ENCODE assay signal across 8 cellular contexts in genomic region chr3:192850501-192850981, GRCh38.
A peak's percentile ranks its signal among the peaks of the same experiment; 100 is the strongest.
DNase-seq lines count a peak whose midpoint lies in the region; ATAC-seq and TF ChIP-seq lines count a peak whose summit lies in the region.

No MANE protein-coding gene starts in this region.

- no peaks in the 10 kb centered on the region for H3K27me3 ChIP-seq in vagina

- no peaks in the 10 kb centered on the region for H3K27me3 Mint-ChIP-seq in mesothelial cell of epicardium (ENCODE audit: low read depth)

- TF ChIP-seq POLR2A in vagina (IDR thresholded peaks at IDR 0.05) = no peak

- H3K4me1 ChIP-seq in vagina = peaks cover 35% of the 10 kb centered on the region

- H3K4me3 ChIP-seq in vagina = no peak overlapping the region

- H3K27ac ChIP-seq in vagina = no peak overlapping the region

- H3K9me3 Mint-ChIP-seq in mesothelial cell of epicardium = peaks cover 7% of the 10 kb centered on the region

- H3K36me3 ChIP-seq in vagina = no peaks in the 10 kb centered on the region

- ATAC-seq in GM21360 (IDR thresholded peaks at IDR 0.05; ENCODE audit: unreplicated experiment) (peak; percentile 79), HG03571 (IDR thresholded peaks at IDR 0.05; ENCODE audit: unreplicated experiment) (peak; percentile 67)

- peaks cover 45% of the 10 kb centered on the region for H3K4me1 Mint-ChIP-seq in mesothelial cell of epicardium

- no peak for TF ChIP-seq CTCF in mesothelial cell of epicardium (IDR thresholded peaks at IDR 0.05; ENCODE audit: unreplicated experiment)
- no peak for TF ChIP-seq CTCF in vagina (IDR thresholded peaks at IDR 0.05)

- peaks cover 6% of the 10 kb centered on the region for H3K36me3 Mint-ChIP-seq in mesothelial cell of epicardium

- H3K9me3 ChIP-seq in vagina = no peaks in the 10 kb centered on the region

- intact Hi-C loops in vagina (cut with DNase I) = no loop called here

- DNase-seq in CD1c-positive myeloid dendritic cell (ENCODE audit: extremely low spot score) = peak; percentile 80
- peak; percentile 9 for DNase-seq in activated T-cell treated with anti-CD3 and anti-CD28 coated beads for 4 hours
- DNase-seq in mesothelial cell of epicardium (ENCODE audit: low spot score in 2 of 2, unreplicated experiment in 2 of 2) = peak in 1 of 2 experiments; percentile 45
- no peak for DNase-seq in NCI-H524 treated with DMSO at 0.1 percent for 48 hours (lab: John Stamatoyannopoulos, UW)
- no peak for DNase-seq in NCI-H1105 (lab: John Stamatoyannopoulos, UW)
- no peak for DNase-seq in vagina (ENCODE audit: extremely low spot score in 2 of 2)

- H3K4me3 Mint-ChIP-seq in mesothelial cell of epicardium = no peak overlapping the region

- peak overlapping the region; percentile 92 for H3K27ac Mint-ChIP-seq in mesothelial cell of epicardium

Comparison
In these comparisons a context has a peak if more than half of its experiments do, and no peak if none do; other contexts are left out.
1. DNase-seq: peak in CD1c-positive myeloid dendritic cell (single experiment) and activated T-cell treated with anti-CD3 and anti-CD28 coated beads for 4 hours (single experiment); none in NCI-H524 treated with DMSO at 0.1 percent for 48 hours (single experiment), NCI-H1105 (single experiment) and vagina (0 of 2).